In the genomic region with DNA sequence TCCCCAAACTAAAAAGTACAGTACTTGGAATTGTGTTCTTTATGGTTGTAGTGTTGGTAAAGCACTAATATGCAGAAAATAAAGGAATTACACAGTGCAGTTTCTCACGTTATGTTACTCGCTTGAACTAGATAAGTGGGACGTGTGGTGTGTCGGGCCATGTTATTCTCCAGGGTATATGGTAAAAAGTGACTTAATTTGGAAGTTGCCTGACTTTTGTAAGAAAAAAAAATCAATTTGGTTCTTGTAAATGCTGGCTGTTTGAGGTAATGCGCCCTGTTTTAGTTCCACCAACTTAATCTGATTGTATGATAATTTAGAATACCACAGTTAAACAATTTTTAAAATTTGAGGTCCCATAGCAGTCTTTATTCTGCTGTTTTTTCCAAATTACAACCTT, we compare ENCODE assay signal across 11 cellular contexts. TPM values are rescaled to one million over a fixed set of nuclear protein-coding genes. Genes with fewer than 3 reads are reported as not detected.
DNase-seq lines count a peak whose midpoint lies in the region; ATAC-seq and TF ChIP-seq lines count a peak whose summit lies in the region.
"Had no signal": no experiment of that assay in that cellular context is flagged by ENCODE, and none has a peak within 500 bp of the region (broad histone marks: within the 10 kb centered on the region; RNA-seq: fewer than 3 reads in every experiment).

No MANE protein-coding gene starts in this region.

- H3K9ac ChIP-seq in liver (ENCODE audit: low read depth in 1 of 2, low read length in 2 of 2) = peak overlapping the region; percentile 36 to 54

- H3K9me3 Mint-ChIP-seq in activated naive CD4-positive, alpha-beta T cell treated with anti-CD3 and anti-CD28 coated beads, Interleukin-2, amount 50 U/mL, for 24 hours = no peaks in the 10 kb centered on the region
- no peaks in the 10 kb centered on the region for H3K9me3 Mint-ChIP-seq in activated T-helper 2 cell treated with anti-CD3 and anti-CD28 coated beads, Interferon-gamma antibody, Interleukin-2, Interleukin-4, amounts not matched to agents 10 μg/mL and 5 μg/mL and 100 μg/mL, durations not matched to agents 14 hours and 24 hours and 36 hours

- no peaks in the 10 kb centered on the region for H3K27me3 Mint-ChIP-seq in activated naive CD4-positive, alpha-beta T cell treated with anti-CD3 and anti-CD28 coated beads, Interleukin-2, amount 50 U/mL, for 24 hours
- no peaks in the 10 kb centered on the region for H3K27me3 Mint-ChIP-seq in activated T-helper 2 cell treated with anti-CD3 and anti-CD28 coated beads, Interferon-gamma antibody, Interleukin-2, Interleukin-4, amounts not matched to agents 10 μg/mL and 5 μg/mL and 100 μg/mL, durations not matched to agents 14 hours and 24 hours and 36 hours (ENCODE audit: low read depth)

- H3K9me3 ChIP-seq in liver (ENCODE audit: control insufficient read depth in 4 of 4, low read length in 3 of 4) = no peaks in the 10 kb centered on the region
- no peaks in the 10 kb centered on the region for H3K9me3 ChIP-seq in tibial nerve

- no peak for DNase-seq in activated naive CD4-positive, alpha-beta T cell (lab: John Stamatoyannopoulos, UW)
- DNase-seq in activated T-helper 2 cell treated with anti-CD3 and anti-CD28 coated beads, Interferon-gamma antibody, Interleukin-2, Interleukin-4, amounts not matched to agents 10 μg/mL and 5 μg/mL and 100 μg/mL, durations not matched to agents 14 hours and 24 hours and 36 hours (ENCODE audit: low spot score) = no peak
- no peak for DNase-seq in tibial nerve (ENCODE audit: low spot score in 2 of 2)
- no peak for DNase-seq in DMS153 (lab: John Stamatoyannopoulos, UW)
- DNase-seq in activated gamma-delta T cell (lab: John Stamatoyannopoulos, UW) = no peak
- DNase-seq: activated CD4-positive, alpha-beta T cell treated with anti-CD3 and anti-CD28 coated beads, Interleukin-2, amount 50 U/mL, for 4 hours; DMS79; NCI-H1417 treated with DMSO at 0.1 percent for 48 hours had no signal

- no peak for TF ChIP-seq EP300 in tibial nerve (IDR thresholded peaks at IDR 0.05)

- TF ChIP-seq POLR2A in tibial nerve (IDR thresholded peaks at IDR 0.05) = no peak

- intact Hi-C loops in activated T-helper 2 cell treated with anti-CD3 and anti-CD28 coated beads, Interferon-gamma antibody, Interleukin-2, Interleukin-4, amounts not matched to agents 10 μg/mL and 5 μg/mL and 100 μg/mL, durations not matched to agents 14 hours and 24 hours and 36 hours (cut with micrococcal nuclease) = loop anchor here (5.0 kb wide), 1 partner anchor 275 kb away; a partner anchor contains a TSS

- peak overlapping the region in 2 of 3 donors; percentile 4 to 49 for H3K4me3 ChIP-seq in liver (ENCODE audit: low read depth in 1 of 3, low read length in 3 of 3)
- H3K4me3 ChIP-seq in tibial nerve = no peak overlapping the region

- H3K36me3 ChIP-seq in liver (ENCODE audit: control insufficient read depth in 4 of 4, insufficient read depth in 3 of 4, low read depth in 1 of 4, low read length in 3 of 4) (peaks cover 0 to 4% (median 0%) of the 10 kb centered on the region in 4 donors), tibial nerve (peaks cover 0 to 13% (median 0%) of the 10 kb centered on the region in 3 donors)

- H3K4me3 Mint-ChIP-seq in activated naive CD4-positive, alpha-beta T cell treated with anti-CD3 and anti-CD28 coated beads, Interleukin-2, amount 50 U/mL, for 24 hours = peak overlapping the region; percentile 96
- H3K4me3 Mint-ChIP-seq in activated T-helper 2 cell treated with anti-CD3 and anti-CD28 coated beads, Interferon-gamma antibody, Interleukin-2, Interleukin-4, amounts not matched to agents 10 μg/mL and 5 μg/mL and 100 μg/mL, durations not matched to agents 14 hours and 24 hours and 36 hours (ENCODE audit: low read depth) = peak overlapping the region; percentile 99

- H3K4me1 ChIP-seq in liver (ENCODE audit: control insufficient read depth in 4 of 4, insufficient read depth in 4 of 4, low read length in 3 of 4) (peaks cover 1 to 38% (median 22%) of the 10 kb centered on the region in 4 donors), tibial nerve (peaks cover 0 to 52% (median 40%) of the 10 kb centered on the region in 4 donors)

- peak in 1 of 2 donors; percentile 4 for TF ChIP-seq RAD21 in liver (IDR thresholded peaks at IDR 0.05)

- peaks cover 47% of the 10 kb centered on the region for H3K4me1 Mint-ChIP-seq in activated naive CD4-positive, alpha-beta T cell treated with anti-CD3 and anti-CD28 coated beads, Interleukin-2, amount 50 U/mL, for 24 hours
- peaks cover 37% of the 10 kb centered on the region for H3K4me1 Mint-ChIP-seq in activated T-helper 2 cell treated with anti-CD3 and anti-CD28 coated beads, Interferon-gamma antibody, Interleukin-2, Interleukin-4, amounts not matched to agents 10 μg/mL and 5 μg/mL and 100 μg/mL, durations not matched to agents 14 hours and 24 hours and 36 hours (ENCODE audit: low read depth)

- TF ChIP-seq CTCF in liver (IDR thresholded peaks at IDR 0.05; ENCODE audit: low read depth, low read length, missing input control) (no peak), tibial nerve (IDR thresholded peaks at IDR 0.05) (no peak)

- peaks cover 45% of the 10 kb centered on the region for H3K36me3 Mint-ChIP-seq in activated naive CD4-positive, alpha-beta T cell treated with anti-CD3 and anti-CD28 coated beads, Interleukin-2, amount 50 U/mL, for 24 hours
- peaks cover 65% of the 10 kb centered on the region for H3K36me3 Mint-ChIP-seq in activated T-helper 2 cell treated with anti-CD3 and anti-CD28 coated beads, Interferon-gamma antibody, Interleukin-2, Interleukin-4, amounts not matched to agents 10 μg/mL and 5 μg/mL and 100 μg/mL, durations not matched to agents 14 hours and 24 hours and 36 hours (ENCODE audit: low read depth)

- WGBS in liver = 29% methylated on average over 5 of the region's 5 CpGs
- WGBS in tibial nerve, 2 donors = 46 to 54% methylated on average over 5 of the region's 5 CpGs

- peak overlapping the region in 1 of 2 donors; percentile 9 for H3K27ac ChIP-seq in liver (ENCODE audit: low read depth in 1 of 2, low read length in 2 of 2)
- peak overlapping the region in 3 of 4 donors; percentile 8 to 47 (median 8) for H3K27ac ChIP-seq in tibial nerve

- H3K27ac Mint-ChIP-seq in activated naive CD4-positive, alpha-beta T cell treated with anti-CD3 and anti-CD28 coated beads, Interleukin-2, amount 50 U/mL, for 24 hours = peak overlapping the region; percentile 98
- H3K27ac Mint-ChIP-seq in activated T-helper 2 cell treated with anti-CD3 and anti-CD28 coated beads, Interferon-gamma antibody, Interleukin-2, Interleukin-4, amounts not matched to agents 10 μg/mL and 5 μg/mL and 100 μg/mL, durations not matched to agents 14 hours and 24 hours and 36 hours = peak overlapping the region; percentile 99

- H3K27me3 ChIP-seq in liver (ENCODE audit: control insufficient read depth in 4 of 4, insufficient read depth in 4 of 4, low read length in 3 of 4) (no peaks in the 10 kb centered on the region), tibial nerve (no peaks in the 10 kb centered on the region)

- ATAC-seq in HG03354 (IDR thresholded peaks at IDR 0.05; ENCODE audit: poor library complexity, severe bottlenecking, unreplicated experiment) = no peak

TF ChIP-seq in liver, 16 proteins besides CTCF, POLR2A, EP300 and RAD21:
- no peak for TF ChIP-seq RXRA (IDR thresholded peaks at IDR 0.05)
- TF ChIP-seq SP1 (IDR thresholded peaks at IDR 0.05) = no peak
- TF ChIP-seq, protein P1, sequence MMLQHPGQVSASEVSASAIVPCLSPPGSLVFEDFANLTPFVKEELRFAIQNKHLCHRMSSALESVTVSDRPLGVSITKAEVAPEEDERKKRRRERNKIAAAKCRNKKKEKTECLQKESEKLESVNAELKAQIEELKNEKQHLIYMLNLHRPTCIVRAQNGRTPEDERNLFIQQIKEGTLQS (IDR thresholded peaks at IDR 0.05) = no peak
- TF ChIP-seq NR2F2 (IDR thresholded peaks at IDR 0.05) = no peak
- no peak for TF ChIP-seq HNF4A (conservative IDR thresholded peaks at IDR 0.05)
- no peak for TF ChIP-seq FOXA2 (IDR thresholded peaks at IDR 0.05)
- TF ChIP-seq, protein P2, sequence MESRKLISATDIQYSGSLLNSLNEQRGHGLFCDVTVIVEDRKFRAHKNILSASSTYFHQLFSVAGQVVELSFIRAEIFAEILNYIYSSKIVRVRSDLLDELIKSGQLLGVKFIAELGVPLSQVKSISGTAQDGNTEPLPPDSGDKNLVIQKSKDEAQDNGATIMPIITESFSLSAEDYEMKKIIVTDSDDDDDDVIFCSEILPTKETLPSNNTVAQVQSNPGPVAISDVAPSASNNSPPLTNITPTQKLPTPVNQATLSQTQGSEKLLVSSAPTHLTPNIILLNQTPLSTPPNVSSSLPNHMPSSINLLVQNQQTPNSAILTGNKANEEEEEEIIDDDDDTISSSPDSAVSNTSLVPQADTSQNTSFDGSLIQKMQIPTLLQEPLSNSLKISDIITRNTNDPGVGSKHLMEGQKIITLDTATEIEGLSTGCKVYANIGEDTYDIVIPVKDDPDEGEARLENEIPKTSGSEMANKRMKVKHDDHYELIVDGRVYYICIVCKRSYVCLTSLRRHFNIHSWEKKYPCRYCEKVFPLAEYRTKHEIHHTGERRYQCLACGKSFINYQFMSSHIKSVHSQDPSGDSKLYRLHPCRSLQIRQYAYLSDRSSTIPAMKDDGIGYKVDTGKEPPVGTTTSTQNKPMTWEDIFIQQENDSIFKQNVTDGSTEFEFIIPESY (IDR thresholded peaks at IDR 0.05) = no peak
- no peak for TF ChIP-seq GABPA (IDR thresholded peaks at IDR 0.05 in 1 of 2, conservative IDR thresholded peaks at IDR 0.05 in 1 of 2)
- TF ChIP-seq HNF4G (IDR thresholded peaks at IDR 0.05) = no peak
- TF ChIP-seq TAF1 (conservative IDR thresholded peaks at IDR 0.05) = no peak
- TF ChIP-seq FOXA1 (IDR thresholded peaks at IDR 0.05) = no peak
- no peak for TF ChIP-seq YY1 (IDR thresholded peaks at IDR 0.05)
TF ChIP-seq in liver: peak in this region for 0.

RNA-seq across cellular contexts. Expression of a gene that starts 4.1 kb away (rescaled TPM):
- 162 and 165 TPM in 2 replicates for total RNA-seq in activated T-helper 2 cell treated with anti-CD3 and anti-CD28 coated beads, Interferon-gamma antibody, Interleukin-2, Interleukin-4, amounts not matched to agents 10 μg/mL and 5 μg/mL and 100 μg/mL, durations not matched to agents 14 hours and 24 hours and 36 hours
- total RNA-seq in liver (10 to 100 TPM; 27.5 to 56.2 TPM), tibial nerve (10 to 100 TPM; 34.7 to 42.0 (median 35.7) TPM)
- 10 to 100 TPM; 20.3 to 21.5 TPM for polyA plus RNA-seq in liver

RNA-seq across cellular contexts. Expression of a gene that starts 44.4 kb away (rescaled TPM):
- 75.0 and 81.0 TPM in 2 replicates for total RNA-seq in activated T-helper 2 cell treated with anti-CD3 and anti-CD28 coated beads, Interferon-gamma antibody, Interleukin-2, Interleukin-4, amounts not matched to agents 10 μg/mL and 5 μg/mL and 100 μg/mL, durations not matched to agents 14 hours and 24 hours and 36 hours
- total RNA-seq in liver = 10 to 100 TPM; 31.5 to 37.2 TPM
- 10 to 100 TPM in 1 of 2 donors, 1 to 10 TPM in 1; 7.9 to 30.8 TPM for polyA plus RNA-seq in liver
- total RNA-seq in tibial nerve = 100 to 1,000 TPM; 100 to 215 (median 138) TPM

Comparison
In these comparisons a context has a peak if more than half of its experiments do, and no peak if none do; other contexts are left out.
1. H3K4me3 ChIP-seq: peak in liver (2 of 3); none in tibial nerve (0 of 4).